In genomic region chr6:79436232-79436631, GRCh38 we compare ENCODE assay signal across 25 cellular contexts.
DNase-seq lines count a peak whose midpoint lies in the region; ATAC-seq and TF ChIP-seq lines count a peak whose summit lies in the region.
"Had no signal": no experiment of that assay in that cellular context is flagged by ENCODE, and none has a peak within 500 bp of the region (broad histone marks: within the 10 kb centered on the region; RNA-seq: fewer than 3 reads in every experiment).

No MANE protein-coding gene starts in this region.

- no peaks in the 10 kb centered on the region for H3K36me3 ChIP-seq in RWPE2 (ENCODE audit: low read depth)
- H3K36me3 ChIP-seq: brain microvascular endothelial cell, prostate gland had no signal

- DNase-seq in GM03348 (ENCODE audit: low spot score) (peak; percentile 8), RWPE2 (ENCODE audit: low spot score) (no peak), fibroblast of the aortic adventitia (ENCODE audit: low read depth) (peak; percentile 11), renal cortical epithelial cell (ENCODE audit: low read depth) (peak; percentile 68), T-helper 2 cell (no peak)
- no peak for DNase-seq in activated CD4-positive, alpha-beta T cell treated with anti-CD3 and anti-CD28 coated beads for 4 hours
- DNase-seq in activated T-cell treated with anti-CD3 and anti-CD28 coated beads, Interleukin-2, amount 50 U/mL, for 48 hours = no peak
- DNase-seq: ACHN; activated CD4-positive, alpha-beta memory T cell treated with anti-CD3 and anti-CD28 coated beads, Interleukin-2, amount 10 ng/mL, durations not matched to agents 7 days and 5 days; activated CD4-positive, CD25-positive, alpha-beta regulatory T cell treated with anti-CD3 and anti-CD28 coated beads, Interleukin-2, amount 50 U/mL, for 72 hours; activated CD8-positive, alpha-beta memory T cell treated with anti-CD3 and anti-CD28 coated beads, Interleukin-2, amount 50 U/mL, for 4 hours; activated naive CD4-positive, alpha-beta T cell treated with anti-CD3 and anti-CD28 coated beads for 36 hours; amygdala; brain microvascular endothelial cell; glutamatergic neuron; islet precursor cell; midbrain; naive thymus-derived CD8-positive, alpha-beta T cell; NCI-H1930; PC-9; Right ventricle myocardium superior; stimulated activated CD4-positive, alpha-beta T cell treated with anti-CD3 and anti-CD28 coated beads, Interleukin-15, amount 100 ng/mL, for 24 hours had no signal

- TF ChIP-seq CTCF in RWPE2 (IDR thresholded peaks at IDR 0.05; ENCODE audit: poor library complexity, severe bottlenecking) = no peak
- no peak for TF ChIP-seq CTCF in fibroblast of the aortic adventitia (IDR thresholded peaks at IDR 0.05; ENCODE audit: insufficient read depth, low read length)

- ATAC-seq in RWPE2 (ENCODE audit: low read depth) = peak; percentile 83
- ATAC-seq in GM21619 (IDR thresholded peaks at IDR 0.05; ENCODE audit: unreplicated experiment) = no peak
- ATAC-seq: naive thymus-derived CD8-positive, alpha-beta T cell; stimulated activated effector memory CD8-positive, alpha-beta T cell treated with anti-CD3 and anti-CD28 coated beads, Interleukin-12 subunit alpha, Interleukin-12 subunit beta, amount 100 ng/mL, for 72 hours had no signal

- H3K27ac ChIP-seq in RWPE2 (ENCODE audit: poor library complexity, severe bottlenecking) = peak overlapping the region; percentile 20
- H3K27ac ChIP-seq: brain microvascular endothelial cell, PC-9, prostate gland had no signal

- peaks cover 2% of the 10 kb centered on the region for H3K9me3 ChIP-seq in RWPE2 (ENCODE audit: severe bottlenecking)
- H3K9me3 ChIP-seq: prostate gland had no signal

- H3K4me3 ChIP-seq in RWPE2 (ENCODE audit: severe bottlenecking) = no peak overlapping the region
- H3K4me3 ChIP-seq in fibroblast of the aortic adventitia (ENCODE audit: low read depth, low read length) = no peak overlapping the region
- H3K4me3 ChIP-seq: PC-9, prostate gland had no signal

- peaks cover 13% of the 10 kb centered on the region for H3K4me1 ChIP-seq in RWPE2 (ENCODE audit: insufficient read depth, poor library complexity, severe bottlenecking)
- H3K4me1 ChIP-seq: prostate gland had no signal

- H3K27me3 ChIP-seq in RWPE2 (ENCODE audit: insufficient read depth, poor library complexity, severe bottlenecking) = no peaks in the 10 kb centered on the region
- H3K27me3 ChIP-seq: brain microvascular endothelial cell had no signal

Comparison
In these comparisons a context has a peak if more than half of its experiments do, and no peak if none do; other contexts are left out.
1. DNase-seq: peak in GM03348 (single experiment), fibroblast of the aortic adventitia (single experiment) and renal cortical epithelial cell (single experiment); none in RWPE2 (single experiment), activated CD4-positive, alpha-beta T cell treated with anti-CD3 and anti-CD28 coated beads for 4 hours (0 of 2), T-helper 2 cell (0 of 5) and activated T-cell treated with anti-CD3 and anti-CD28 coated beads, Interleukin-2, amount 50 U/mL, for 48 hours (0 of 2).